ENCODE assay signal across 12 cellular contexts in genomic region chr1:212712451-212713303, GRCh38. TPM values are rescaled to one million over a fixed set of nuclear protein-coding genes. Genes with fewer than 3 reads are reported as not detected.
DNase-seq lines count a peak whose midpoint lies in the region; ATAC-seq lines count a peak whose summit lies in the region.
"Had no signal": no experiment of that assay in that cellular context is flagged by ENCODE, and none has a peak within 500 bp of the region (broad histone marks: within the 10 kb centered on the region; RNA-seq: fewer than 3 reads in every experiment).

No MANE protein-coding gene starts in this region.

- DNase-seq in CD1c-positive myeloid dendritic cell (ENCODE audit: extremely low spot score): peak; percentile 38
- no peak for DNase-seq in activated T-helper 1 cell treated with anti-CD3 and anti-CD28 coated beads, Interleukin-12 subunit alpha, Interleukin-12 subunit beta, Interleukin-2, Interleukin-4 antibody, amounts not matched to agents 30 ng/mL and 10 ng/mL and 1 ng/mL, durations not matched to agents 14 hours and 24 hours and 36 hours (ENCODE audit: low spot score)
- DNase-seq in iris pigment epithelial cell (ENCODE audit: low read depth): peak; percentile 61
- DNase-seq in cerebellum (ENCODE audit: low spot score): no peak
- no peak for DNase-seq in C1 segment of cervical spinal cord (lab: John Stamatoyannopoulos, UW)
- no peak for DNase-seq in NCI-H2196 (lab: John Stamatoyannopoulos, UW; ENCODE audit: unreplicated experiment)
- DNase-seq: DMS153, dorsolateral prefrontal cortex, NCI-H82, sigmoid colon had no signal

- no peaks in the 10 kb centered on the region for H3K9me3 Mint-ChIP-seq in activated T-helper 1 cell treated with anti-CD3 and anti-CD28 coated beads, Interleukin-12 subunit alpha, Interleukin-12 subunit beta, Interleukin-2, Interleukin-4 antibody, amounts not matched to agents 30 ng/mL and 10 ng/mL and 1 ng/mL, durations not matched to agents 14 hours and 24 hours and 36 hours

- H3K4me3 Mint-ChIP-seq in activated T-helper 1 cell treated with anti-CD3 and anti-CD28 coated beads, Interleukin-12 subunit alpha, Interleukin-12 subunit beta, Interleukin-2, Interleukin-4 antibody, amounts not matched to agents 30 ng/mL and 10 ng/mL and 1 ng/mL, durations not matched to agents 14 hours and 24 hours and 36 hours: no peak overlapping the region

- ATAC-seq in GM21786 (IDR thresholded peaks at IDR 0.05; ENCODE audit: unreplicated experiment) (peak; percentile 50), GM18858 (IDR thresholded peaks at IDR 0.05; ENCODE audit: unreplicated experiment) (no peak)

- intact Hi-C loops in activated T-helper 1 cell treated with anti-CD3 and anti-CD28 coated beads, Interleukin-12 subunit alpha, Interleukin-12 subunit beta, Interleukin-2, Interleukin-4 antibody, amounts not matched to agents 30 ng/mL and 10 ng/mL and 1 ng/mL, durations not matched to agents 14 hours and 24 hours and 36 hours (cut with micrococcal nuclease): loop anchor here (1.0 kb wide), 1 partner anchor 9 kb away; no protein-coding TSS in a partner anchor

- no peaks in the 10 kb centered on the region for H3K36me3 Mint-ChIP-seq in activated T-helper 1 cell treated with anti-CD3 and anti-CD28 coated beads, Interleukin-12 subunit alpha, Interleukin-12 subunit beta, Interleukin-2, Interleukin-4 antibody, amounts not matched to agents 30 ng/mL and 10 ng/mL and 1 ng/mL, durations not matched to agents 14 hours and 24 hours and 36 hours (ENCODE audit: low read depth)

- H3K4me1 Mint-ChIP-seq in activated T-helper 1 cell treated with anti-CD3 and anti-CD28 coated beads, Interleukin-12 subunit alpha, Interleukin-12 subunit beta, Interleukin-2, Interleukin-4 antibody, amounts not matched to agents 30 ng/mL and 10 ng/mL and 1 ng/mL, durations not matched to agents 14 hours and 24 hours and 36 hours (ENCODE audit: low read depth): peaks cover 28% of the 10 kb centered on the region

- H3K27ac Mint-ChIP-seq in activated T-helper 1 cell treated with anti-CD3 and anti-CD28 coated beads, Interleukin-12 subunit alpha, Interleukin-12 subunit beta, Interleukin-2, Interleukin-4 antibody, amounts not matched to agents 30 ng/mL and 10 ng/mL and 1 ng/mL, durations not matched to agents 14 hours and 24 hours and 36 hours: peak overlapping the region; percentile 61

- peaks cover 18% of the 10 kb centered on the region for H3K27me3 Mint-ChIP-seq in activated T-helper 1 cell treated with anti-CD3 and anti-CD28 coated beads, Interleukin-12 subunit alpha, Interleukin-12 subunit beta, Interleukin-2, Interleukin-4 antibody, amounts not matched to agents 30 ng/mL and 10 ng/mL and 1 ng/mL, durations not matched to agents 14 hours and 24 hours and 36 hours (ENCODE audit: insufficient read depth)

RNA-seq across cellular contexts. Expression of gene BATF3, which starts 13.0 kb away (rescaled TPM):
- 89.8 and 94.9 TPM in 2 replicates for total RNA-seq in activated T-helper 1 cell treated with anti-CD3 and anti-CD28 coated beads, Interleukin-12 subunit alpha, Interleukin-12 subunit beta, Interleukin-2, Interleukin-4 antibody, amounts not matched to agents 30 ng/mL and 10 ng/mL and 1 ng/mL, durations not matched to agents 14 hours and 24 hours and 36 hours
- total RNA-seq in cerebellum: 0.91 TPM

Comparison
In these comparisons a context has a peak if more than half of its experiments do, and no peak if none do; other contexts are left out.
1. DNase-seq: peak in CD1c-positive myeloid dendritic cell (single experiment) and iris pigment epithelial cell (single experiment); none in activated T-helper 1 cell treated with anti-CD3 and anti-CD28 coated beads, Interleukin-12 subunit alpha, Interleukin-12 subunit beta, Interleukin-2, Interleukin-4 antibody, amounts not matched to agents 30 ng/mL and 10 ng/mL and 1 ng/mL, durations not matched to agents 14 hours and 24 hours and 36 hours (single experiment), cerebellum (single experiment), C1 segment of cervical spinal cord (0 of 14) and NCI-H2196 (single experiment).
2. RNA of gene BATF3, which starts 13.0 kb away (total RNA-seq): 89.8 to 94.9 TPM in activated T-helper 1 cell treated with anti-CD3 and anti-CD28 coated beads, Interleukin-12 subunit alpha, Interleukin-12 subunit beta, Interleukin-2, Interleukin-4 antibody, amounts not matched to agents 30 ng/mL and 10 ng/mL and 1 ng/mL, durations not matched to agents 14 hours and 24 hours and 36 hours; 0.91 TPM in cerebellum (single experiment); every median in the first group is over 10 times any median in the second.